8 cellular contexts compared by ENCODE assay signal in the genomic region with DNA sequence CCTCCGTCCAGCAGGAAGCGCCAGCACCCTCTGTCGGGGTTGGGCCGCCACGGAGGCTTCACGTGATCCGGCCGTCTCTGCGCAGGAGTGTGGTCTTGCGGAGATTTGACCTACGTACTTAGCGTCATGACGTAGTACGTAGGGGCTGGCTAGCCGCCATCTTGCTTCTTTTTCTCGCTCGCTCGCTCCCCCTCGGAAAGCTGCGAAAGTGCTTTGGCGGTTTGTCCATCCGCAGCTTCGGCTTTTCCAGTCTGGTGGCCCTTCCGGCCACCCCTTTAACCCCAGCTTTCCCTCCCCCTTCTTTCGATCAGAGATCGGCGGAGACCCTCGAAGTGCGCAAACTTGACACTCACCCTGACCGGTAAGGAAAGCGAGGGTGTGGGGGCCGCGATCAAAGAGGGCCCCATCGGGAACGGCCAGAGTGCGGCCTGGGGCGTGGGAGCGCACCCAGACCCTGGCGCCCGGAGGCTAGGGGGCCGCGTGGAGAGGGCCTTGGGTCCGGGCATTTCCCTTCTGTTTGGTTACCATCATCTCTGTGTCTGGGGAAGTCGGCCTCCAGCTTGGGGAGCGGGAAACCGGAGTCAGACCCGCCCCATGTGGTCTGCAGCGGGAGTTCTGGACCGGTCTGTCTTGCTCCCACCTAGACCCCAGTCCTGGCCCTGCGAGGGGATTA.
DNase-seq lines count a peak whose midpoint lies in the region; ATAC-seq lines count a peak whose summit lies in the region.

Gene PRRC2C (plus strand): TSS at position 156 of the 673 bp plus-strand sequence. CDS start 26,559 bp downstream, outside the sequence.

- no peaks in the 10 kb centered on the region for H3K27me3 Mint-ChIP-seq in effector memory CD8-positive, alpha-beta T cell
- H3K27me3 Mint-ChIP-seq in memory B cell = no peaks in the 10 kb centered on the region

- DNase-seq in CMK (ENCODE audit: low read depth) (peak; percentile 95), HS-5 (ENCODE audit: low read depth) (peak; percentile 86), memory B cell (ENCODE audit: low spot score in 2 of 2) (peak; percentile 85 to 92)
- peak; percentile 90 for DNase-seq in NK-92 treated with Interleukin-12 subunit alpha and Interleukin-12 subunit beta, amount 100 ng/mL, for 24 hours (lab: John Stamatoyannopoulos, UW)
- DNase-seq in activated CD8-positive, alpha-beta memory T cell treated with anti-CD3 and anti-CD28 coated beads for 4 hours (ENCODE audit: low read depth in 2 of 2) = peak; percentile 84 to 90
- DNase-seq in effector memory CD8-positive, alpha-beta T cell = peak; percentile 90 to 92 (median 91)
- DNase-seq in stimulated activated CD8-positive, alpha-beta memory T cell treated with anti-CD3 and anti-CD28 coated beads, Interleukin-12 subunit alpha, Interleukin-12 subunit beta, amount 100 ng/mL, for 4 hours (ENCODE audit: low read depth) = peak; percentile 83

- no peaks in the 10 kb centered on the region for H3K9me3 Mint-ChIP-seq in effector memory CD8-positive, alpha-beta T cell
- H3K9me3 Mint-ChIP-seq in memory B cell = no peaks in the 10 kb centered on the region

- H3K4me1 Mint-ChIP-seq in effector memory CD8-positive, alpha-beta T cell (ENCODE audit: low read depth in 2 of 2) = peaks cover 38 to 52% of the 10 kb centered on the region in 2 donors
- H3K4me1 Mint-ChIP-seq in memory B cell = peaks cover 35% of the 10 kb centered on the region

- ATAC-seq in GM19467 (IDR thresholded peaks at IDR 0.05; ENCODE audit: unreplicated experiment) (peak; percentile 95), memory B cell (ENCODE audit: low read depth) (peak; percentile 81)
- ATAC-seq in effector memory CD8-positive, alpha-beta T cell (replicated peaks) = peak; percentile 81

- peak within 1 kb of the TSS; percentile 91 to 97 for H3K4me3 Mint-ChIP-seq in effector memory CD8-positive, alpha-beta T cell
- H3K4me3 Mint-ChIP-seq in memory B cell = peak within 1 kb of the TSS; percentile 99

- H3K36me3 Mint-ChIP-seq in effector memory CD8-positive, alpha-beta T cell (ENCODE audit: insufficient read depth) = peaks cover 57% of the 10 kb centered on the region
- peaks cover 8% of the 10 kb centered on the region for H3K36me3 Mint-ChIP-seq in memory B cell

- H3K27ac Mint-ChIP-seq in effector memory CD8-positive, alpha-beta T cell = peak within 1 kb of the TSS; percentile 100
- peak within 1 kb of the TSS; percentile 100 for H3K27ac Mint-ChIP-seq in memory B cell

Comparison
In these comparisons a context has a peak if more than half of its experiments do, and no peak if none do; other contexts are left out.
1. Peak in every context shown above with its lines: DNase-seq and ATAC-seq.